Comparison of ENCODE assay signal across 18 cellular contexts in genomic region chr17:51630101-51630671, GRCh38.
DNase-seq lines count a peak whose midpoint lies in the region; ATAC-seq, FAIRE-seq and TF ChIP-seq lines count a peak whose summit lies in the region.
"Had no signal": no experiment of that assay in that cellular context is flagged by ENCODE, and none has a peak within 500 bp of the region (broad histone marks: within the 10 kb centered on the region; RNA-seq: fewer than 3 reads in every experiment).

No MANE protein-coding gene starts in this region.

- no peak overlapping the region for H2BK20ac ChIP-seq in H1 (ENCODE audit: low read length)

- WGBS in H1 (ENCODE audit: extremely low coverage in 1 of 2, insufficient coverage in 1 of 2, insufficient read length in 1 of 2, insufficient replicate concordance in 2 of 2, low coverage in 1 of 2, low lambda C conversion rate in 2 of 2, missing lambda C conversion rate in 1 of 2), 2 experiments: 57% methylated on average over 5 of the region's 5 CpGs; no CpG with 5 or more reads in 1 of the 2 experiments
- 6% methylated on average over 5 of the region's 5 CpGs for WGBS in right lobe of liver (ENCODE audit: insufficient coverage, low coverage, low lambda C conversion rate, missing lambda C conversion rate)

- no peaks in the 10 kb centered on the region for H3F3A ChIP-seq in PC-9 (ENCODE audit: insufficient read depth, low read depth)

- no peaks in the 10 kb centered on the region for H3K9me3 ChIP-seq in H1 (ENCODE audit: insufficient read depth in 2 of 2, low read depth in 1 of 2, low read length in 1 of 2)
- no peaks in the 10 kb centered on the region for H3K9me3 ChIP-seq in right lobe of liver
- no peaks in the 10 kb centered on the region for H3K9me3 ChIP-seq in PC-9 (ENCODE audit: insufficient read depth, low read depth)
- H3K9me3 ChIP-seq: SJSA1 had no signal

- no peak for TF ChIP-seq RAD21 in H1 (IDR thresholded peaks at IDR 0.05 in 1 of 2, conservative IDR thresholded peaks at IDR 0.05 in 1 of 2; ENCODE audit: low read depth in 2 of 2, low read length in 2 of 2)

- peak; percentile 48 for FAIRE-seq in H1 (lab: Jason Lieb, UNC)
- FAIRE-seq: A204.1, GM12892, K562 had no signal

- no peak overlapping the region for H2BK15ac ChIP-seq in H1 (ENCODE audit: low read length)

- no peak overlapping the region for H4K91ac ChIP-seq in H1 (replicated peaks; ENCODE audit: insufficient read length, low read length)

- no peaks in the 10 kb centered on the region for H3K36me3 ChIP-seq in H1 (ENCODE audit: control insufficient read depth in 2 of 4, insufficient read depth in 4 of 4, low read length in 3 of 4)
- H3K36me3 ChIP-seq in right lobe of liver: no peaks in the 10 kb centered on the region
- no peaks in the 10 kb centered on the region for H3K36me3 ChIP-seq in PC-9 (ENCODE audit: low read depth)
- H3K36me3 ChIP-seq: BLaER1 treated with 17β-estradiol and CSF1 and Interleukin-3, amounts not matched to agents 10 nM and 100 nM; SJSA1 had no signal

- no peak overlapping the region for H3K4me3 ChIP-seq in H1 (ENCODE audit: extremely low read depth in 1 of 4, insufficient read depth in 2 of 4, low read depth in 3 of 4, low read length in 4 of 4)
- H3K4me3 ChIP-seq in right lobe of liver: no peak overlapping the region
- no peak overlapping the region for H3K4me3 ChIP-seq in PC-9
- H3K4me3 ChIP-seq: BLaER1 treated with 17β-estradiol and CSF1 and Interleukin-3, amounts not matched to agents 10 nM and 100 nM; K562; SJSA1 had no signal

- H3K79me1 ChIP-seq in H1 (ENCODE audit: low read depth, low read length): no peaks in the 10 kb centered on the region

- CTCF ChIA-PET in H1 (lab: Charles Lee; ENCODE audit: partially characterized antibody): interaction anchor here (1.2 to 1.7 kb wide), 2 partner anchors 11 to 45 kb away, joined by 3 to 5 read pairs; no protein-coding TSS in a partner anchor
- CTCF ChIA-PET in PC-9 (lab: Charles Lee): no interaction called here

- no peak overlapping the region for H2BK120ac ChIP-seq in H1 (replicated peaks; ENCODE audit: low read depth, low read length)

- H3K4me1 ChIP-seq in H1 (replicated peaks in 1 of 4; ENCODE audit: control insufficient read depth in 3 of 4, insufficient read depth in 4 of 4, low read length in 3 of 4): peaks cover 0 to 4% (median 1%) of the 10 kb centered on the region in 4 experiments; a peak in 2 of 7 replicates
- peaks cover 0 to 13% (median 4%) of the 10 kb centered on the region in 4 donors for H3K4me1 ChIP-seq in right lobe of liver
- no peaks in the 10 kb centered on the region for H3K4me1 ChIP-seq in PC-9 (replicated peaks; ENCODE audit: insufficient read depth)
- H3K4me1 ChIP-seq: BLaER1 treated with 17β-estradiol and CSF1 and Interleukin-3, amounts not matched to agents 10 nM and 100 nM; SJSA1 had no signal

- H2AK5ac ChIP-seq in H1 (ENCODE audit: low read depth, low read length): no peak overlapping the region

- H2BK5ac ChIP-seq in H1 (ENCODE audit: low read depth, low read length): no peak overlapping the region

- BruUV-seq in PC-9 (replicated peaks; lab: Mats Ljungman, UMichigan): no TSS peak

- H4K20me1 ChIP-seq in H1 (replicated peaks in 1 of 2; ENCODE audit: control insufficient read depth in 1 of 2, insufficient read depth in 2 of 2, low read length in 2 of 2) (no peaks in the 10 kb centered on the region), PC-9 (ENCODE audit: insufficient read depth) (no peaks in the 10 kb centered on the region)
- H4K20me1 ChIP-seq: BLaER1 treated with 17β-estradiol and CSF1 and Interleukin-3, amounts not matched to agents 10 nM and 100 nM had no signal

- H2BK12ac ChIP-seq in H1 (ENCODE audit: low read depth, low read length): no peak overlapping the region

- TF ChIP-seq CTCF in H1 (IDR thresholded peaks at IDR 0.05; ENCODE audit: control extremely low read depth in 1 of 3, insufficient read depth in 1 of 3, low read depth in 1 of 3, low read length in 3 of 3): no peak
- TF ChIP-seq CTCF in right lobe of liver (IDR thresholded peaks at IDR 0.05): no peak
- TF ChIP-seq CTCF in PC-9 (conservative IDR thresholded peaks at IDR 0.05): no peak

- no peak for TF ChIP-seq EP300 in H1 (IDR thresholded peaks at IDR 0.05; ENCODE audit: borderline replicate concordance in 1 of 2, low read depth in 2 of 2, low read length in 2 of 2)

- intact Hi-C loops in right lobe of liver (cut with DNase I) (no loop called here), PC-9 (cut with micrococcal nuclease; ENCODE audit: unreplicated experiment) (no loop called here), cardiac septum (cut with DNase I) (loop anchor here (10.0 kb wide), 1 partner anchor 45 kb away; no protein-coding TSS in a partner anchor), left cardiac atrium (cut with DNase I) (no loop called here)

- ATAC-seq in right lobe of liver: peak; percentile 92 to 98 (median 96)
- ATAC-seq in GM21717 (IDR thresholded peaks at IDR 0.05; ENCODE audit: unreplicated experiment): no peak
- ATAC-seq in left cardiac atrium: no peak
- ATAC-seq: K562 had no signal

- no peak overlapping the region for H4K8ac ChIP-seq in H1 (ENCODE audit: extremely low read depth, insufficient read depth, low read length)

- POLR2A ChIA-PET in H1 (lab: Charles Lee; ENCODE audit: partially characterized antibody) (no interaction called here), PC-9 (lab: Charles Lee; ENCODE audit: unreplicated experiment) (no interaction called here)

- no peaks in the 10 kb centered on the region for H3K79me2 ChIP-seq in H1 (ENCODE audit: control insufficient read depth in 1 of 2, insufficient read depth in 2 of 2, low read length in 2 of 2)
- no peaks in the 10 kb centered on the region for H3K79me2 ChIP-seq in PC-9 (ENCODE audit: low read depth)

- H3K18ac ChIP-seq in H1 (ENCODE audit: extremely low read depth, low read length): no peak overlapping the region

- H3K56ac ChIP-seq in H1 (replicated peaks; ENCODE audit: insufficient read length, low read depth, low read length): no peak overlapping the region

- no peaks in the 10 kb centered on the region for H3K9me2 ChIP-seq in PC-9 (ENCODE audit: insufficient read depth)

- H3K27me3 ChIP-seq in H1 (replicated peaks in 1 of 4; ENCODE audit: control insufficient read depth in 3 of 4, extremely low read depth in 1 of 4, insufficient read depth in 3 of 4, low read length in 3 of 4) (no peaks in the 10 kb centered on the region), right lobe of liver (no peaks in the 10 kb centered on the region), PC-9 (ENCODE audit: insufficient read depth, low read depth) (no peaks in the 10 kb centered on the region)
- H3K27me3 ChIP-seq: BLaER1 treated with 17β-estradiol and CSF1 and Interleukin-3, amounts not matched to agents 10 nM and 100 nM; SJSA1 had no signal

- no peak overlapping the region for H3K27ac ChIP-seq in H1 (ENCODE audit: low read depth, low read length)
- H3K27ac ChIP-seq in right lobe of liver: peak overlapping the region in 1 of 3 donors; percentile 5
- H3K27ac ChIP-seq in PC-9: no peak overlapping the region
- H3K27ac ChIP-seq: BLaER1 treated with 17β-estradiol and CSF1 and Interleukin-3, amounts not matched to agents 10 nM and 100 nM; SJSA1 had no signal

- no peak overlapping the region for H3K23ac ChIP-seq in H1 (ENCODE audit: insufficient read length)

- H2AFZ ChIP-seq in H1 (ENCODE audit: low read length) (no peak overlapping the region), PC-9 (no peak overlapping the region)

- no peak overlapping the region for H4K5ac ChIP-seq in H1 (ENCODE audit: insufficient read length, low read depth, low read length)

- no peak overlapping the region for H3K9ac ChIP-seq in H1 (replicated peaks in 1 of 4; ENCODE audit: extremely low read depth in 1 of 4, low read depth in 3 of 4, low read length in 3 of 4)
- H3K9ac ChIP-seq: BLaER1 treated with 17β-estradiol and CSF1 and Interleukin-3, amounts not matched to agents 10 nM and 100 nM had no signal

- H3K23me2 ChIP-seq in H1 (ENCODE audit: low read depth, low read length): no peaks in the 10 kb centered on the region; the same call in 1 of the 2 replicates

- no peak overlapping the region for H3K4ac ChIP-seq in H1 (replicated peaks; ENCODE audit: insufficient read length, low read depth, low read length)

- TF ChIP-seq POLR2A in H1 (IDR thresholded peaks at IDR 0.05; ENCODE audit: control extremely low read depth in 1 of 2, low read depth in 2 of 2, low read length in 2 of 2): no peak
- no peak for TF ChIP-seq POLR2A in right lobe of liver (IDR thresholded peaks at IDR 0.05)

- H3K4me2 ChIP-seq in H1 (ENCODE audit: insufficient read depth in 1 of 2, low read depth in 2 of 2, low read length in 2 of 2) (no peak overlapping the region), PC-9 (no peak overlapping the region)
- H3K4me2 ChIP-seq: BLaER1 treated with 17β-estradiol and CSF1 and Interleukin-3, amounts not matched to agents 10 nM and 100 nM had no signal

- DNase-seq in COLO668 (lab: John Stamatoyannopoulos, UW; ENCODE audit: unreplicated experiment) (peak; percentile 19), NCI-H345 (lab: John Stamatoyannopoulos, UW) (peak; percentile 35), H1 (ENCODE audit: low read depth in 1 of 2, low spot score in 2 of 2) (no peak), right lobe of liver (peak in 1 of 3 donors; percentile 47), PC-9 (no peak), cardiac septum (ENCODE audit: low spot score) (no peak), left cardiac atrium (no peak)
- DNase-seq: CD8-positive, alpha-beta memory T cell; GF-D8; H9; NCI-H1417 treated with DMSO at 0.1 percent for 48 hours; NCI-H526 had no signal

- H3K14ac ChIP-seq in H1 (ENCODE audit: insufficient read length): no peak overlapping the region

TF ChIP-seq in H1, 55 proteins besides CTCF, POLR2A, EP300 and RAD21:
- TF ChIP-seq SIN3A (conservative IDR thresholded peaks at IDR 0.05 in 1 of 2, IDR thresholded peaks at IDR 0.05 in 1 of 2; ENCODE audit: low read depth in 1 of 2, low read length in 2 of 2) (no peak), PHF8 (conservative IDR thresholded peaks at IDR 0.05; ENCODE audit: low read depth, low read length) (no peak), EZH2 (IDR thresholded peaks at IDR 0.05; ENCODE audit: low read depth, low read length, severe bottlenecking) (no peak), CBX5 (IDR thresholded peaks at IDR 0.05; ENCODE audit: low read depth, low read length) (no peak), YY1 (IDR thresholded peaks at IDR 0.05; ENCODE audit: low read depth, low read length) (no peak), ASH2L (IDR thresholded peaks at IDR 0.05; ENCODE audit: low read length) (no peak), BACH1 (IDR thresholded peaks at IDR 0.05; ENCODE audit: low read length) (no peak), HDAC2 (IDR thresholded peaks at IDR 0.05; ENCODE audit: borderline replicate concordance in 1 of 2, low read depth in 2 of 2, low read length in 2 of 2) (no peak), BCL11A (IDR thresholded peaks at IDR 0.05; ENCODE audit: low read depth in 2 of 2, low read length in 2 of 2) (no peak), GTF2F1 (IDR thresholded peaks at IDR 0.05; ENCODE audit: borderline replicate concordance, low read depth, low read length) (no peak), RBBP5 (IDR thresholded peaks at IDR 0.05; ENCODE audit: borderline replicate concordance, low read depth, low read length) (no peak)

Comparison
In these comparisons a context has a peak if more than half of its experiments do, and no peak if none do; other contexts are left out.
1. DNase-seq: peak in COLO668 (single experiment) and NCI-H345 (single experiment); none in H1 (0 of 2), PC-9 (0 of 2), cardiac septum (single experiment) and left cardiac atrium (single experiment).
2. ATAC-seq: peak in right lobe of liver (4 of 4); none in GM21717 (single experiment) and left cardiac atrium (0 of 2).